8 cellular contexts compared by ENCODE assay signal in genomic region chr6:87589693-87590416, GRCh38. TPM values are rescaled to one million over a fixed set of nuclear protein-coding genes. Genes with fewer than 3 reads are reported as not detected.
DNase-seq lines count a peak whose midpoint lies in the region; ATAC-seq and TF ChIP-seq lines count a peak whose summit lies in the region.

TSS of gene ORC3 (plus strand) at chr6:87590135. CDS start at chr6:87590169, 34 bp downstream.
A gene with protein sequence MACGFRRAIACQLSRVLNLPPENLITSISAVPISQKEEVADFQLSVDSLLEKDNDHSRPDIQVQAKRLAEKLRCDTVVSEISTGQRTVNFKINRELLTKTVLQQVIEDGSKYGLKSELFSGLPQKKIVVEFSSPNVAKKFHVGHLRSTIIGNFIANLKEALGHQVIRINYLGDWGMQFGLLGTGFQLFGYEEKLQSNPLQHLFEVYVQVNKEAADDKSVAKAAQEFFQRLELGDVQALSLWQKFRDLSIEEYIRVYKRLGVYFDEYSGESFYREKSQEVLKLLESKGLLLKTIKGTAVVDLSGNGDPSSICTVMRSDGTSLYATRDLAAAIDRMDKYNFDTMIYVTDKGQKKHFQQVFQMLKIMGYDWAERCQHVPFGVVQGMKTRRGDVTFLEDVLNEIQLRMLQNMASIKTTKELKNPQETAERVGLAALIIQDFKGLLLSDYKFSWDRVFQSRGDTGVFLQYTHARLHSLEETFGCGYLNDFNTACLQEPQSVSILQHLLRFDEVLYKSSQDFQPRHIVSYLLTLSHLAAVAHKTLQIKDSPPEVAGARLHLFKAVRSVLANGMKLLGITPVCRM (minus strand): TSS chr6:87589987. CDS start chr6:87589957, 30 bp downstream.

- H3K4me2 ChIP-seq in osteoblast (ENCODE audit: insufficient read depth, low read length), result peak within 1 kb of the TSS; percentile 85

- H2AFZ ChIP-seq in osteoblast (ENCODE audit: low read length), result peak within 1 kb of the TSS; percentile 98

- H3K36me3 ChIP-seq in osteoblast (ENCODE audit: insufficient read depth, low read length), result peaks cover under 1% of the 10 kb centered on the region
- H3K36me3 ChIP-seq in thoracic aorta, result peaks cover 5% of the 10 kb centered on the region

- H3K27ac ChIP-seq in osteoblast (ENCODE audit: low read depth, low read length) (peak within 1 kb of the TSS; percentile 95), thoracic aorta (peak within 1 kb of the TSS; percentile 68 to 81)

- H3K27me3 ChIP-seq in osteoblast (ENCODE audit: insufficient read depth, low read length) (no peaks in the 10 kb centered on the region), thoracic aorta (replicated peaks; ENCODE audit: insufficient read depth) (no peaks in the 10 kb centered on the region)

- H3K9me3 ChIP-seq in osteoblast (ENCODE audit: low read depth, low read length) (no peaks in the 10 kb centered on the region), thoracic aorta (no peaks in the 10 kb centered on the region)

- H3K9me3 Mint-ChIP-seq in activated naive CD4-positive, alpha-beta T cell treated with anti-CD3 and anti-CD28 coated beads, Interleukin-2, amount 50 U/mL, for 72 hours, result no peaks in the 10 kb centered on the region

- peaks cover 30% of the 10 kb centered on the region for H4K20me1 ChIP-seq in osteoblast (ENCODE audit: insufficient read depth, low read length)

- H3K4me1 ChIP-seq in osteoblast (ENCODE audit: insufficient read depth, low read length) (peaks cover 19% of the 10 kb centered on the region), thoracic aorta (ENCODE audit: control insufficient read depth in 1 of 2, low read depth in 2 of 2) (peaks cover 20 to 44% of the 10 kb centered on the region in 2 donors)

- H3K4me3 ChIP-seq in GM08714 (ENCODE audit: low read length) (peak within 1 kb of the TSS; percentile 81), osteoblast (ENCODE audit: insufficient read depth, low read length) (peak within 1 kb of the TSS; percentile 79), thoracic aorta (peak within 1 kb of the TSS; percentile 73)

- peak; percentile 100 for ATAC-seq in HG02610 (IDR thresholded peaks at IDR 0.05; ENCODE audit: unreplicated experiment)
- peak; percentile 98 to 100 for ATAC-seq in activated naive CD4-positive, alpha-beta T cell treated with anti-CD3 and anti-CD28 coated beads, Interleukin-2, amount 50 U/mL, for 72 hours
- peak; percentile 99 for ATAC-seq in thoracic aorta (ENCODE audit: insufficient number of reproducible peaks, low FRiP score, low read depth)

- peak within 1 kb of the TSS; percentile 96 to 97 for H3K27ac Mint-ChIP-seq in activated naive CD4-positive, alpha-beta T cell treated with anti-CD3 and anti-CD28 coated beads, Interleukin-2, amount 50 U/mL, for 72 hours

- TF ChIP-seq CTCF in osteoblast (IDR thresholded peaks at IDR 0.05; ENCODE audit: extremely low read depth, low read depth, low read length), result no peak
- TF ChIP-seq CTCF in thoracic aorta (IDR thresholded peaks at IDR 0.05), result no peak

- DNase-seq in NCI-H1092 treated with DMSO at 0.1 percent for 48 hours (lab: John Stamatoyannopoulos, UW), result peak; percentile 88
- DNase-seq in SKM-1 (lab: John Stamatoyannopoulos, UW; ENCODE audit: unreplicated experiment), result peak; percentile 94
- DNase-seq in activated naive CD4-positive, alpha-beta T cell treated with anti-CD3 and anti-CD28 coated beads, Interleukin-2, amount 50 U/mL, for 72 hours (ENCODE audit: low spot score in 2 of 2), result peak; percentile 94 to 97
- peak; percentile 60 for DNase-seq in glomerular endothelial cell (ENCODE audit: extremely low read depth, low read depth, low spot score)
- DNase-seq in osteoblast (ENCODE audit: insufficient read length, low spot score, missing footprints), result peak; percentile 98
- peak; percentile 87 for DNase-seq in thoracic aorta (ENCODE audit: low spot score)

- peaks cover 22 to 32% of the 10 kb centered on the region in 2 donors for H3K36me3 Mint-ChIP-seq in activated naive CD4-positive, alpha-beta T cell treated with anti-CD3 and anti-CD28 coated beads, Interleukin-2, amount 50 U/mL, for 72 hours

- peaks cover 80% of the 10 kb centered on the region for H3K79me2 ChIP-seq in osteoblast (ENCODE audit: insufficient read depth, low read length)

RNA-seq across cellular contexts. Expression of gene ORC3, which starts in this region (rescaled TPM):
- 10 to 100 TPM; 41.6 to 42.5 TPM for total RNA-seq in activated naive CD4-positive, alpha-beta T cell treated with anti-CD3 and anti-CD28 coated beads, Interleukin-2, amount 50 U/mL, for 72 hours
- 14.8 and 17.1 TPM in 2 replicates for total RNA-seq in glomerular endothelial cell
- 26.1 and 35.7 TPM in 2 replicates for total RNA-seq in osteoblast
- total RNA-seq in thoracic aorta, result 10 to 100 TPM in 1 of 2 donors, 1 to 10 TPM in 1; 7.3 to 13.8 TPM

RNA-seq across cellular contexts. Expression of the second gene that starts in this region (rescaled TPM):
- 10 to 100 TPM; 22.5 to 27.3 TPM for total RNA-seq in activated naive CD4-positive, alpha-beta T cell treated with anti-CD3 and anti-CD28 coated beads, Interleukin-2, amount 50 U/mL, for 72 hours
- total RNA-seq in glomerular endothelial cell (22.2 and 27.8 TPM in 2 replicates), osteoblast (49.9 and 50.7 TPM in 2 replicates), thoracic aorta (10 to 100 TPM; 21.4 to 25.0 TPM)

Comparison
In these comparisons a context has a peak if more than half of its experiments do, and no peak if none do; other contexts are left out.
1. Peak in every context shown above with its lines: DNase-seq, ATAC-seq, H3K4me3 ChIP-seq and H3K27ac ChIP-seq.